In the genomic region with DNA sequence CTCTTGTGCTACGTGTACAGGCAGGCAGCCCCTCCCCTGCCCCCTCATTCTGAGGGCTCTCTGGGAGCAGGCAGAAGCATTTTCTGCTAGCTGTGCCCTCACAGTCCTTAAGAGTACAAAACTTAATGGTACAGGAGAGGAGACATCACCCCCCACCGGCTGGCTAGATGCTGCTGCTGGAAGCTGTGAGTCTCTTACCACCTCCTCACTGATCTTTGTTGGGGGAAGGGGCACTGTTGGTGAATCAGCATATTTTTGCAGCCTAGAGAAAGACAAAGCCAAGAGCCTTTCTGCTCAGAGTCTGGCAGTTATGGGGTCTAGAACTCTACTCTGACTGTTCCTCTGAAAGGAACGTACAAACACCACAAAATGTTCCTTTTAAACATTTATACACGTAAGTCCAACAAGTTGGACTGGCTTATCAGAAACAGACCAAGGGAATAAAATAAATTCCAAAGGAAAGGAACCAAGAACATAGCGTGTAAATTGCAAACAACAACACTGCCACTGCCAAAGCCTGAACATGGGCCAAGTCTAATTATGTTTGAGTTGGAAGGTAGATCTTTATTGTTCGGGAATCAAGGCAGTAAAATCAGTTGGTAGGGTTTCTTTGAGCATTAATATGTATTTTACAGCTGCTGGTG, we compare ENCODE assay signal across 10 cellular contexts. TPM values are rescaled to one million over a fixed set of nuclear protein-coding genes. Genes with fewer than 3 reads are reported as not detected.
DNase-seq lines count a peak whose midpoint lies in the region; ATAC-seq and TF ChIP-seq lines count a peak whose summit lies in the region.
"Had no signal": no experiment of that assay in that cellular context is flagged by ENCODE, and none has a peak within 500 bp of the region (broad histone marks: within the 10 kb centered on the region; RNA-seq: fewer than 3 reads in every experiment).

No MANE protein-coding gene starts in this region.

- H3K27ac Mint-ChIP-seq in endothelial cell (ENCODE audit: unreplicated experiment): peak overlapping the region; percentile 72
- H3K27ac Mint-ChIP-seq in nephron: peak overlapping the region; percentile 17 to 88 (median 58)

- no peak for ATAC-seq in HG03039 (IDR thresholded peaks at IDR 0.05; ENCODE audit: unreplicated experiment)
- ATAC-seq in HG03442 (IDR thresholded peaks at IDR 0.05; ENCODE audit: unreplicated experiment): no peak
- no peak for ATAC-seq in GM19351 (IDR thresholded peaks at IDR 0.05; ENCODE audit: unreplicated experiment)

- H3K4me3 Mint-ChIP-seq in endothelial cell (ENCODE audit: unreplicated experiment) (no peak overlapping the region), nephron (no peak overlapping the region)

- no peak for TF ChIP-seq CTCF in endothelial cell (IDR thresholded peaks at IDR 0.05; ENCODE audit: unreplicated experiment)
- TF ChIP-seq CTCF in nephron (IDR thresholded peaks at IDR 0.05; ENCODE audit: unreplicated experiment in 3 of 3): no peak

- H3K36me3 Mint-ChIP-seq in endothelial cell (ENCODE audit: low read depth, unreplicated experiment) (peaks cover 26% of the 10 kb centered on the region), nephron (ENCODE audit: low read depth) (peaks cover 20% of the 10 kb centered on the region)

- H3K4me1 Mint-ChIP-seq in endothelial cell (ENCODE audit: unreplicated experiment): peaks cover 51% of the 10 kb centered on the region
- H3K4me1 Mint-ChIP-seq in nephron: peaks cover 37% of the 10 kb centered on the region

- DNase-seq in COLO668 (lab: John Stamatoyannopoulos, UW; ENCODE audit: unreplicated experiment) (peak; percentile 32), NCI-H2081 treated with DMSO at 0.1 percent for 48 hours (lab: John Stamatoyannopoulos, UW) (peak; percentile 12), endothelial cell (ENCODE audit: low spot score) (no peak)
- DNase-seq in stimulated activated CD4-positive, alpha-beta T cell treated with anti-CD3 and anti-CD28 coated beads, Interleukin-15, amount 100 ng/mL, for 24 hours: no peak
- DNase-seq: RPMI8226; stimulated activated CD4-positive, alpha-beta T cell treated with anti-CD3 and anti-CD28 coated beads, Interleukin-12 subunit alpha, Interleukin-12 subunit beta, amount 100 ng/mL, for 4 hours had no signal

- H3K27me3 Mint-ChIP-seq in endothelial cell (ENCODE audit: unreplicated experiment): peaks cover 4% of the 10 kb centered on the region
- no peaks in the 10 kb centered on the region for H3K27me3 Mint-ChIP-seq in nephron (ENCODE audit: low read depth)

- H3K9me3 Mint-ChIP-seq in endothelial cell (ENCODE audit: unreplicated experiment) (no peaks in the 10 kb centered on the region), nephron (no peaks in the 10 kb centered on the region)

RNA-seq across cellular contexts. Expression of gene CLK3, which starts 27.2 kb away (rescaled TPM):
- total RNA-seq in endothelial cell (ENCODE audit: unreplicated experiment): 81.7 TPM

RNA-seq across cellular contexts. Expression of gene EDC3, which starts 53.0 kb away (rescaled TPM):
- total RNA-seq in endothelial cell (ENCODE audit: unreplicated experiment): 71.0 TPM

Comparison
In these comparisons a context has a peak if more than half of its experiments do, and no peak if none do; other contexts are left out.
1. DNase-seq: peak in COLO668 (single experiment) and NCI-H2081 treated with DMSO at 0.1 percent for 48 hours (single experiment); none in endothelial cell (single experiment) and stimulated activated CD4-positive, alpha-beta T cell treated with anti-CD3 and anti-CD28 coated beads, Interleukin-15, amount 100 ng/mL, for 24 hours (single experiment).